Comparison of ENCODE assay signal across 27 cellular contexts in genomic region chr10:81957976-81958375, GRCh38.
"Had no signal": no experiment of that assay in that cellular context is flagged by ENCODE, and none has a peak within 500 bp of the region (broad histone marks: within the 10 kb centered on the region; RNA-seq: fewer than 3 reads in every experiment).

No MANE protein-coding gene starts in this region.

- H3K4me1 Mint-ChIP-seq: activated naive CD8-positive, alpha-beta T cell treated with anti-CD3 and anti-CD28 coated beads for 36 hours; activated T-helper 17 cell treated with anti-CD3 and anti-CD28 coated beads, Interleukin-2, amount 50 U/mL, for 72 hours; naive B cell; neural crest cell; stimulated activated naive B cell treated with anti-CD40 and anti-IgM and Interleukin-4, amounts not matched to agents 10 μg/mL and 1 μg/mL and 100 μg/mL, for 72 hours had no signal

- ATAC-seq: activated T-helper 17 cell treated with anti-CD3 and anti-CD28 coated beads, Interleukin-2, amount 50 U/mL, for 72 hours; effector memory CD8-positive, alpha-beta T cell; heart right ventricle; left lobe of liver; lower lobe of right lung; sciatic nerve; stimulated activated naive B cell treated with anti-CD40 and anti-IgM and Interleukin-4, amounts not matched to agents 10 μg/mL and 1 μg/mL and 100 μg/mL, for 72 hours; WTC11 had no signal

- H3K27me3 Mint-ChIP-seq: activated naive CD8-positive, alpha-beta T cell treated with anti-CD3 and anti-CD28 coated beads for 36 hours; activated T-cell treated with anti-CD3 and anti-CD28 coated beads, Interleukin-2, amount 50 U/mL, for 24 hours; activated T-helper 17 cell treated with anti-CD3 and anti-CD28 coated beads, Interleukin-2, amount 50 U/mL, for 72 hours; brain; effector memory CD8-positive, alpha-beta T cell; naive B cell; stimulated activated naive B cell treated with anti-CD40 and anti-IgM and Interleukin-4, amounts not matched to agents 10 μg/mL and 1 μg/mL and 100 μg/mL, for 72 hours had no signal

- H3K9me3 Mint-ChIP-seq: activated naive CD8-positive, alpha-beta T cell treated with anti-CD3 and anti-CD28 coated beads for 36 hours; activated T-helper 17 cell treated with anti-CD3 and anti-CD28 coated beads, Interleukin-2, amount 50 U/mL, for 72 hours; brain; neural crest cell; type B pancreatic cell had no signal

- H3K27ac ChIP-seq: dorsolateral prefrontal cortex, heart right ventricle, lower lobe of right lung, testis, vagina had no signal

- H3K36me3 ChIP-seq: heart right ventricle, lower lobe of right lung, vagina had no signal

- H3K27me3 ChIP-seq: dorsolateral prefrontal cortex, heart right ventricle, testis, vagina had no signal

- H3K4me3 ChIP-seq: dorsolateral prefrontal cortex, heart right ventricle, lower lobe of right lung, testis, vagina had no signal

- H3K4me1 ChIP-seq: heart right ventricle, lower lobe of right lung, testis, vagina had no signal

- H3K36me3 Mint-ChIP-seq: activated naive CD8-positive, alpha-beta T cell treated with anti-CD3 and anti-CD28 coated beads for 36 hours; naive B cell; stimulated activated naive B cell treated with anti-CD40 and anti-IgM and Interleukin-4, amounts not matched to agents 10 μg/mL and 1 μg/mL and 100 μg/mL, for 72 hours; type B pancreatic cell; WTC11 had no signal

- DNase-seq: activated naive CD8-positive, alpha-beta T cell treated with anti-CD3 and anti-CD28 coated beads for 36 hours; activated T-cell treated with anti-CD3 and anti-CD28 coated beads, Interleukin-2, amount 50 U/mL, for 24 hours; amniotic stem cell; central memory CD4-positive, alpha-beta T cell; dorsolateral prefrontal cortex; effector memory CD8-positive, alpha-beta T cell; heart right ventricle; islet precursor cell; lower lobe of right lung; naive B cell; occipital lobe; posterior cingulate gyrus; small intestine; stimulated activated CD4-positive, alpha-beta T cell treated with anti-CD3 and anti-CD28 coated beads, Interleukin-15, amount 100 ng/mL, for 24 hours; stimulated activated CD8-positive, alpha-beta memory T cell treated with anti-CD3 and anti-CD28 coated beads, Interleukin-4, amount 100 ng/mL, for 48 hours; stimulated activated naive B cell treated with anti-CD40 and anti-IgM and Interleukin-4, amounts not matched to agents 10 μg/mL and 1 μg/mL and 100 μg/mL, for 72 hours; T-helper 9 cell; testis had no signal

- H3K9me3 ChIP-seq: lower lobe of right lung, testis, vagina had no signal

- FAIRE-seq: colon, small intestine had no signal

- H3K27ac Mint-ChIP-seq: activated naive CD8-positive, alpha-beta T cell treated with anti-CD3 and anti-CD28 coated beads for 36 hours; activated T-cell treated with anti-CD3 and anti-CD28 coated beads, Interleukin-2, amount 50 U/mL, for 24 hours; activated T-helper 17 cell treated with anti-CD3 and anti-CD28 coated beads, Interleukin-2, amount 50 U/mL, for 72 hours; brain; effector memory CD8-positive, alpha-beta T cell; naive B cell; stimulated activated naive B cell treated with anti-CD40 and anti-IgM and Interleukin-4, amounts not matched to agents 10 μg/mL and 1 μg/mL and 100 μg/mL, for 72 hours; type B pancreatic cell; WTC11 had no signal

- H3K4me3 Mint-ChIP-seq: activated naive CD8-positive, alpha-beta T cell treated with anti-CD3 and anti-CD28 coated beads for 36 hours; activated T-cell treated with anti-CD3 and anti-CD28 coated beads, Interleukin-2, amount 50 U/mL, for 24 hours; activated T-helper 17 cell treated with anti-CD3 and anti-CD28 coated beads, Interleukin-2, amount 50 U/mL, for 72 hours; brain; effector memory CD8-positive, alpha-beta T cell; naive B cell; neural crest cell; stimulated activated naive B cell treated with anti-CD40 and anti-IgM and Interleukin-4, amounts not matched to agents 10 μg/mL and 1 μg/mL and 100 μg/mL, for 72 hours; type B pancreatic cell; WTC11 had no signal
